ENCODE assay signal across 1 cellular context in the genomic region with DNA sequence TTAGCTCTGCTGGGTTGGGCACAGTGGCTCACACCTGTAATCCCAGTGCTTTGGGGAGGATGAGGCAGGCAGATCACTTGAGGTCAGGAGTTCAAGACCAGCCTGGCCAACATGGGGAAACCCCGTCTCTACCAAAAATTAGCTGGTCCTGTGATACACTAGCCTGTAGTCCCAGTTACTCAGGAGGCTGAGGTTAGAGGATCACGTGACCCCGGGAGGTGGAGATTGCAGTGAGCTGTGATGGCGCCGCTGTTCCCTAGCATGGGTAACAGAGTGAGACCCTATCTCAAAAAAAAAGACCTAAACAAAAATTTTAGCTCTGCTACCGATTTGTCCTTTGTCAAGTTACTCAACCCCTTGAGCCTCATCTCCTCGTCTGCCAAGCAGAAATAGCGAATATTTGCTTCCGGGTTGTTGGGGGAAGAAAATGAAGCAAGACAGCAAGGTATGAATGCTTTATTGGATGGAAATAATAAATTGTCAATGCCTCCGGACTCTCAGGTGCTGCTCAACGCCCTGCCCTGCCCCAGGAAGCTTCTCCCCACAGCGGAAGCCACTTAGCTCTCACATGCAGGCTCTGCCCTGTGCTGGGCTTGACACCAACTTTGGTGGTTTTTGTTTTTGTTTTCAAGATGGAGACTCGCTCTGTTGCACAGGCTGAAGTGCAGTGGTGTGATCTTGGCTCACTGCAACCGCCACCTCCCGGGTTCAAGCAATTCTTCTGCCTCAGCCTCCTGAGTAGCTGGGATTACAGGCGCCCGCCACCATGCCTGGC.
TF ChIP-seq lines count a peak whose summit lies in the region.

No MANE protein-coding gene starts in this region.

TF ChIP-seq in H1, 55 proteins besides CTCF, POLR2A, EP300 and RAD21:
- TF ChIP-seq SUZ12 (IDR thresholded peaks at IDR 0.05; ENCODE audit: low read length) (no peak), CBX5 (IDR thresholded peaks at IDR 0.05; ENCODE audit: low read depth, low read length) (no peak), CHD2 (IDR thresholded peaks at IDR 0.05; ENCODE audit: low read length) (no peak), SP1 (IDR thresholded peaks at IDR 0.05; ENCODE audit: low read depth, low read length) (no peak), SIRT6 (IDR thresholded peaks at IDR 0.05; ENCODE audit: low read length) (no peak), NRF1 (IDR thresholded peaks at IDR 0.05; ENCODE audit: low read depth, low read length) (no peak)
- TF ChIP-seq, protein P1, sequence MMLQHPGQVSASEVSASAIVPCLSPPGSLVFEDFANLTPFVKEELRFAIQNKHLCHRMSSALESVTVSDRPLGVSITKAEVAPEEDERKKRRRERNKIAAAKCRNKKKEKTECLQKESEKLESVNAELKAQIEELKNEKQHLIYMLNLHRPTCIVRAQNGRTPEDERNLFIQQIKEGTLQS (IDR thresholded peaks at IDR 0.05; ENCODE audit: insufficient read depth, low read depth, low read length) = no peak
- TF ChIP-seq, protein P2, sequence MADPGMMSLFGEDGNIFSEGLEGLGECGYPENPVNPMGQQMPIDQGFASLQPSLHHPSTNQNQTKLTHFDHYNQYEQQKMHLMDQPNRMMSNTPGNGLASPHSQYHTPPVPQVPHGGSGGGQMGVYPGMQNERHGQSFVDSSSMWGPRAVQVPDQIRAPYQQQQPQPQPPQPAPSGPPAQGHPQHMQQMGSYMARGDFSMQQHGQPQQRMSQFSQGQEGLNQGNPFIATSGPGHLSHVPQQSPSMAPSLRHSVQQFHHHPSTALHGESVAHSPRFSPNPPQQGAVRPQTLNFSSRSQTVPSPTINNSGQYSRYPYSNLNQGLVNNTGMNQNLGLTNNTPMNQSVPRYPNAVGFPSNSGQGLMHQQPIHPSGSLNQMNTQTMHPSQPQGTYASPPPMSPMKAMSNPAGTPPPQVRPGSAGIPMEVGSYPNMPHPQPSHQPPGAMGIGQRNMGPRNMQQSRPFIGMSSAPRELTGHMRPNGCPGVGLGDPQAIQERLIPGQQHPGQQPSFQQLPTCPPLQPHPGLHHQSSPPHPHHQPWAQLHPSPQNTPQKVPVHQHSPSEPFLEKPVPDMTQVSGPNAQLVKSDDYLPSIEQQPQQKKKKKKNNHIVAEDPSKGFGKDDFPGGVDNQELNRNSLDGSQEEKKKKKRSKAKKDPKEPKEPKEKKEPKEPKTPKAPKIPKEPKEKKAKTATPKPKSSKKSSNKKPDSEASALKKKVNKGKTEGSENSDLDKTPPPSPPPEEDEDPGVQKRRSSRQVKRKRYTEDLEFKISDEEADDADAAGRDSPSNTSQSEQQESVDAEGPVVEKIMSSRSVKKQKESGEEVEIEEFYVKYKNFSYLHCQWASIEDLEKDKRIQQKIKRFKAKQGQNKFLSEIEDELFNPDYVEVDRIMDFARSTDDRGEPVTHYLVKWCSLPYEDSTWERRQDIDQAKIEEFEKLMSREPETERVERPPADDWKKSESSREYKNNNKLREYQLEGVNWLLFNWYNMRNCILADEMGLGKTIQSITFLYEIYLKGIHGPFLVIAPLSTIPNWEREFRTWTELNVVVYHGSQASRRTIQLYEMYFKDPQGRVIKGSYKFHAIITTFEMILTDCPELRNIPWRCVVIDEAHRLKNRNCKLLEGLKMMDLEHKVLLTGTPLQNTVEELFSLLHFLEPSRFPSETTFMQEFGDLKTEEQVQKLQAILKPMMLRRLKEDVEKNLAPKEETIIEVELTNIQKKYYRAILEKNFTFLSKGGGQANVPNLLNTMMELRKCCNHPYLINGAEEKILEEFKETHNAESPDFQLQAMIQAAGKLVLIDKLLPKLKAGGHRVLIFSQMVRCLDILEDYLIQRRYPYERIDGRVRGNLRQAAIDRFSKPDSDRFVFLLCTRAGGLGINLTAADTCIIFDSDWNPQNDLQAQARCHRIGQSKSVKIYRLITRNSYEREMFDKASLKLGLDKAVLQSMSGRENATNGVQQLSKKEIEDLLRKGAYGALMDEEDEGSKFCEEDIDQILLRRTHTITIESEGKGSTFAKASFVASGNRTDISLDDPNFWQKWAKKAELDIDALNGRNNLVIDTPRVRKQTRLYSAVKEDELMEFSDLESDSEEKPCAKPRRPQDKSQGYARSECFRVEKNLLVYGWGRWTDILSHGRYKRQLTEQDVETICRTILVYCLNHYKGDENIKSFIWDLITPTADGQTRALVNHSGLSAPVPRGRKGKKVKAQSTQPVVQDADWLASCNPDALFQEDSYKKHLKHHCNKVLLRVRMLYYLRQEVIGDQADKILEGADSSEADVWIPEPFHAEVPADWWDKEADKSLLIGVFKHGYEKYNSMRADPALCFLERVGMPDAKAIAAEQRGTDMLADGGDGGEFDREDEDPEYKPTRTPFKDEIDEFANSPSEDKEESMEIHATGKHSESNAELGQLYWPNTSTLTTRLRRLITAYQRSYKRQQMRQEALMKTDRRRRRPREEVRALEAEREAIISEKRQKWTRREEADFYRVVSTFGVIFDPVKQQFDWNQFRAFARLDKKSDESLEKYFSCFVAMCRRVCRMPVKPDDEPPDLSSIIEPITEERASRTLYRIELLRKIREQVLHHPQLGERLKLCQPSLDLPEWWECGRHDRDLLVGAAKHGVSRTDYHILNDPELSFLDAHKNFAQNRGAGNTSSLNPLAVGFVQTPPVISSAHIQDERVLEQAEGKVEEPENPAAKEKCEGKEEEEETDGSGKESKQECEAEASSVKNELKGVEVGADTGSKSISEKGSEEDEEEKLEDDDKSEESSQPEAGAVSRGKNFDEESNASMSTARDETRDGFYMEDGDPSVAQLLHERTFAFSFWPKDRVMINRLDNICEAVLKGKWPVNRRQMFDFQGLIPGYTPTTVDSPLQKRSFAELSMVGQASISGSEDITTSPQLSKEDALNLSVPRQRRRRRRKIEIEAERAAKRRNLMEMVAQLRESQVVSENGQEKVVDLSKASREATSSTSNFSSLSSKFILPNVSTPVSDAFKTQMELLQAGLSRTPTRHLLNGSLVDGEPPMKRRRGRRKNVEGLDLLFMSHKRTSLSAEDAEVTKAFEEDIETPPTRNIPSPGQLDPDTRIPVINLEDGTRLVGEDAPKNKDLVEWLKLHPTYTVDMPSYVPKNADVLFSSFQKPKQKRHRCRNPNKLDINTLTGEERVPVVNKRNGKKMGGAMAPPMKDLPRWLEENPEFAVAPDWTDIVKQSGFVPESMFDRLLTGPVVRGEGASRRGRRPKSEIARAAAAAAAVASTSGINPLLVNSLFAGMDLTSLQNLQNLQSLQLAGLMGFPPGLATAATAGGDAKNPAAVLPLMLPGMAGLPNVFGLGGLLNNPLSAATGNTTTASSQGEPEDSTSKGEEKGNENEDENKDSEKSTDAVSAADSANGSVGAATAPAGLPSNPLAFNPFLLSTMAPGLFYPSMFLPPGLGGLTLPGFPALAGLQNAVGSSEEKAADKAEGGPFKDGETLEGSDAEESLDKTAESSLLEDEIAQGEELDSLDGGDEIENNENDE (IDR thresholded peaks at IDR 0.05; ENCODE audit: insufficient replicate concordance, low read length) = no peak
TF ChIP-seq in H1: peak in this region for 0.
